Comparison of ENCODE assay signal across 7 cellular contexts in genomic region chr2:204638795-204639194, GRCh38.
"Had no signal": no experiment of that assay in that cellular context is flagged by ENCODE, and none has a peak within 500 bp of the region (broad histone marks: within the 10 kb centered on the region; RNA-seq: fewer than 3 reads in every experiment).

No MANE protein-coding gene starts in this region.

- H3K4me2 ChIP-seq: GM23338 had no signal

- FAIRE-seq: H1, H54, HTR-8/SVneo had no signal

- H3K4me3 ChIP-seq: GM23338 had no signal

- DNase-seq: H9, HCEC 1CT, IMR-90 had no signal

- H2AFZ ChIP-seq: GM23338 had no signal
